In the genomic region with DNA sequence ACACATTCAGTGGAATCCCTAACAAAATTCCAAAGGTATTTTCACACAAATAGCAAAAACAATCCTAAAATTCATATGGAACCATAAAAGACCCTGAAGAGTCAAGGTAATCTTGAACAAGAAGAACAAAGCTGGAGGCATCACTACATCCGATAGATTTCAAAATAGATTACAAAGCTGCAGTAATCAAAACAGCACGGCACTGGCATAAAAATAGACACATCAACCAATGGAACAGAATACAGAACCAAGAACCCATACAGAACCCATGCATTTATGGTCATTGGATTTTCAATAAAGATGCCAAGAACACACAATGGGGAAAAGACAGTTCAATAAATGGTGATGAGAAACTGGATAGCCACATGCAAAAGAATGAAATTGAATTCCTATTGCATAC, we compare ENCODE assay signal across 9 cellular contexts.
"Had no signal": no experiment of that assay in that cellular context is flagged by ENCODE, and none has a peak within 500 bp of the region (broad histone marks: within the 10 kb centered on the region; RNA-seq: fewer than 3 reads in every experiment).

No MANE protein-coding gene starts in this region.

- H3K4me1 ChIP-seq: HAP-1 had no signal

- H3K27ac ChIP-seq: GM23248 had no signal

- H3K4me3 ChIP-seq: GM23248, GM23338, HAP-1 had no signal

- FAIRE-seq: H1 had no signal

- H3K9ac ChIP-seq: GM23248 had no signal

- DNase-seq: GM23248, GOT3, H7, H9, HCEC 1CT, HFFc6 had no signal
